9 cellular contexts compared by ENCODE assay signal in genomic region chr3:194323785-194324735, GRCh38. TPM values are rescaled to one million over a fixed set of nuclear protein-coding genes. Genes with fewer than 3 reads are reported as not detected.
DNase-seq lines count a peak whose midpoint lies in the region; ATAC-seq and TF ChIP-seq lines count a peak whose summit lies in the region.
"Had no signal": no experiment of that assay in that cellular context is flagged by ENCODE, and none has a peak within 500 bp of the region (broad histone marks: within the 10 kb centered on the region; RNA-seq: fewer than 3 reads in every experiment).

No MANE protein-coding gene starts in this region.

- no peak for DNase-seq in ascending aorta (ENCODE audit: low spot score in 2 of 2)
- DNase-seq in left lung: peak in 1 of 2 donors; percentile 68
- no peak for DNase-seq in NCI-H446 (lab: John Stamatoyannopoulos, UW)
- no peak for DNase-seq in NOMO-1 (lab: John Stamatoyannopoulos, UW; ENCODE audit: unreplicated experiment in 2 of 2)
- no peak for DNase-seq in NOMO-1 treated with dmso at 0.1 percent for 144 hours (lab: John Stamatoyannopoulos, UW; ENCODE audit: unreplicated experiment)

- H3K4me1 ChIP-seq in ascending aorta (no peaks in the 10 kb centered on the region), left lung (peaks cover 0 to 6% of the 10 kb centered on the region in 2 donors), thymus (ENCODE audit: control insufficient read depth, insufficient read depth, low read length) (no peaks in the 10 kb centered on the region)

- TF ChIP-seq CTCF in ascending aorta (IDR thresholded peaks at IDR 0.05) (no peak), left lung (IDR thresholded peaks at IDR 0.05) (no peak)

- H3K4me3 ChIP-seq in ascending aorta (peak overlapping the region; percentile 41 to 44), left lung (peak overlapping the region in 1 of 2 donors; percentile 9), thymus (ENCODE audit: low read length) (no peak overlapping the region)

- H3K9me3 ChIP-seq in ascending aorta (peaks cover 0 to 3% of the 10 kb centered on the region in 2 donors), left lung (peaks cover 0 to 4% of the 10 kb centered on the region in 2 donors), thymus (ENCODE audit: control insufficient read depth) (peaks cover 6% of the 10 kb centered on the region)

- 21% methylated on average over 39 of the region's 39 CpGs for WGBS in thymus

- H3K36me3 ChIP-seq in ascending aorta (no peaks in the 10 kb centered on the region), left lung (no peaks in the 10 kb centered on the region), thymus (ENCODE audit: control insufficient read depth, insufficient read depth) (no peaks in the 10 kb centered on the region)

- ATAC-seq in GM18498 (IDR thresholded peaks at IDR 0.05; ENCODE audit: unreplicated experiment): peak; percentile 48
- peak; percentile 51 for ATAC-seq in HG03442 (IDR thresholded peaks at IDR 0.05; ENCODE audit: unreplicated experiment)
- peak; percentile 22 for ATAC-seq in left lung

- no peaks in the 10 kb centered on the region for H3K27me3 ChIP-seq in ascending aorta
- peaks cover 0 to 21% of the 10 kb centered on the region in 2 donors for H3K27me3 ChIP-seq in left lung
- no peaks in the 10 kb centered on the region for H3K27me3 ChIP-seq in thymus (ENCODE audit: control insufficient read depth, insufficient read depth)

- H3K27ac ChIP-seq in ascending aorta: no peak overlapping the region
- no peak overlapping the region for H3K27ac ChIP-seq in left lung
- peak overlapping the region; percentile 37 for H3K27ac ChIP-seq in thymus (ENCODE audit: low read depth)

- intact Hi-C loops in ascending aorta (cut with DNase I) (no loop called here), left lung (cut with DNase I) (loop anchor here in 1 of 2 donors (10.0 kb wide), 1 partner anchor 549 kb away; no protein-coding TSS in a partner anchor)

RNA-seq across cellular contexts. Expression of gene CPN2, which starts 27.1 kb away (rescaled TPM):
- total RNA-seq in ascending aorta (not detected), left lung (not detected)
- 0.07 TPM for polyA plus RNA-seq in thymus
- total RNA-seq: mononuclear cell had no signal

RNA-seq across cellular contexts. Expression of gene LRRC15, which starts 45.5 kb away (rescaled TPM):
- total RNA-seq in ascending aorta: not detected
- total RNA-seq in left lung: 1 to 10 TPM in 1 of 2 donors, under 1 TPM in 1; 0.42 to 6.2 TPM
- polyA plus RNA-seq in thymus: 0.55 TPM
